14 cellular contexts compared by ENCODE assay signal in the genomic region with DNA sequence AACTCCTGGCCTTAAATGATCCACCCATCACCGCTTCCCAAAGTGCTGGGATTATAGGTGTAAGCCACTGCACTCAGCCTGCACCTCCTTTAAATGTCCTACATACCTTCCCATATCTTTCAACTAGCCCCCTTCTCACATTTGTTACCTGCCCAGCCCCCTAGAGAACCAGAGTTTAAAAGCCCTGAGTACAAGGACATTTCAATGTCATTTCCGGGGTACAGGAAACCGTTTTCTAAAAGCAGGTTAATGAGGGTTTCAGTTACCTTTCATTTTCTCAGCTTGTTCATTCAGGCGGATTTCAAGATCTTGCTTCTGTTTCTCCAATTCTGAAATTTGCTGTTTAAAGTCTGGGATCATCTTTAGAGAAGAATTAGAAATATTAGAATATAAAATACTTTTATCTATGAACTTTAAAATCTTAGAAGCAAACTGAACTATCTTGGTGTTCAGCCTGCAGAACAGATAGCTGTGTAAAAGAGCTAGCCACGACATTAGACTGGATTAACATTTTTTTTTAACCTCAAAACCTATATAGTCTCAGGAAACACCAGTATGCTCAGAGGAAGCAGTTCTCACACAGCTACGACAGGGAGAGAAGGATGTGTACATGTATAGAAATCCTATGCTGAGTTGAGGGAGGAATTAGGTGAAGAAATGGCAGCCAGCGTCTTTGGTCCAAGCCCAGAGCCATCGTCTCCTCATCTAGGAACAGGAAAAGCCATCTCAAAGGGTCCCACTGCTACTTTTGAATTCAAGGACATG. TPM values are rescaled to one million over a fixed set of nuclear protein-coding genes. Genes with fewer than 3 reads are reported as not detected.
DNase-seq lines count a peak whose midpoint lies in the region; ATAC-seq and TF ChIP-seq lines count a peak whose summit lies in the region.
"Had no signal": no experiment of that assay in that cellular context is flagged by ENCODE, and none has a peak within 500 bp of the region (broad histone marks: within the 10 kb centered on the region; RNA-seq: fewer than 3 reads in every experiment).

No MANE protein-coding gene starts in this region.

- peak overlapping the region; percentile 55 for H2AFZ ChIP-seq in SU-DHL-6 (ENCODE audit: low read depth, low read length, severe bottlenecking)

- peak overlapping the region; percentile 67 for H3K4me3 Mint-ChIP-seq in activated CD4-positive, alpha-beta T cell treated with anti-CD3 and anti-CD28 coated beads for 36 hours
- peak overlapping the region; percentile 76 for H3K4me3 Mint-ChIP-seq in natural killer cell treated with Interleukin-12 subunit alpha and Interleukin-12 subunit beta and Interleukin-15 and Interleukin-18, amount 100 ng/mL, for 72 hours

- peak overlapping the region; percentile 86 for H3K27ac Mint-ChIP-seq in activated CD4-positive, alpha-beta T cell treated with anti-CD3 and anti-CD28 coated beads for 36 hours
- H3K27ac Mint-ChIP-seq in natural killer cell treated with Interleukin-12 subunit alpha and Interleukin-12 subunit beta and Interleukin-15 and Interleukin-18, amount 100 ng/mL, for 72 hours, result peak overlapping the region; percentile 66 to 85

- H3K9me3 Mint-ChIP-seq in activated CD4-positive, alpha-beta T cell treated with anti-CD3 and anti-CD28 coated beads for 36 hours (ENCODE audit: low read depth), result no peaks in the 10 kb centered on the region
- no peaks in the 10 kb centered on the region for H3K9me3 Mint-ChIP-seq in natural killer cell treated with Interleukin-12 subunit alpha and Interleukin-12 subunit beta and Interleukin-15 and Interleukin-18, amount 100 ng/mL, for 72 hours

- H3K27me3 ChIP-seq in SU-DHL-6 (ENCODE audit: low read length), result no peaks in the 10 kb centered on the region
- H3K27me3 ChIP-seq: tibial nerve had no signal

- H3K27me3 Mint-ChIP-seq in activated CD4-positive, alpha-beta T cell treated with anti-CD3 and anti-CD28 coated beads for 36 hours, result no peaks in the 10 kb centered on the region
- H3K27me3 Mint-ChIP-seq in natural killer cell treated with Interleukin-12 subunit alpha and Interleukin-12 subunit beta and Interleukin-15 and Interleukin-18, amount 100 ng/mL, for 72 hours, result no peaks in the 10 kb centered on the region

- POLR2A ChIA-PET in activated CD4-positive, alpha-beta T cell treated with anti-CD3 and anti-CD28 coated beads for 36 hours (lab: Charles Lee), result interaction anchor here (0.8 kb wide), 1 partner anchor 9 kb away, joined by 6 read pairs; no protein-coding TSS in a partner anchor

- intact Hi-C loops in activated CD4-positive, alpha-beta T cell treated with anti-CD3 and anti-CD28 coated beads for 36 hours (cut with DNase I, micrococcal nuclease), result no loop called here

- no peaks in the 10 kb centered on the region for H3K36me3 Mint-ChIP-seq in activated CD4-positive, alpha-beta T cell treated with anti-CD3 and anti-CD28 coated beads for 36 hours (ENCODE audit: low read depth)
- no peaks in the 10 kb centered on the region for H3K36me3 Mint-ChIP-seq in natural killer cell treated with Interleukin-12 subunit alpha and Interleukin-12 subunit beta and Interleukin-15 and Interleukin-18, amount 100 ng/mL, for 72 hours

- peaks cover 19% of the 10 kb centered on the region for H3K4me1 Mint-ChIP-seq in activated CD4-positive, alpha-beta T cell treated with anti-CD3 and anti-CD28 coated beads for 36 hours
- H3K4me1 Mint-ChIP-seq in natural killer cell treated with Interleukin-12 subunit alpha and Interleukin-12 subunit beta and Interleukin-15 and Interleukin-18, amount 100 ng/mL, for 72 hours (ENCODE audit: low read depth in 2 of 2), result peaks cover 18 to 27% of the 10 kb centered on the region in 2 donors

- H3K79me2 ChIP-seq in SU-DHL-6 (ENCODE audit: insufficient read depth, low read length), result peaks cover 12% of the 10 kb centered on the region

- no peak for TF ChIP-seq CTCF in SU-DHL-6 (IDR thresholded peaks at IDR 0.05; ENCODE audit: insufficient read depth, low read length, poor library complexity, severe bottlenecking)

- no peaks in the 10 kb centered on the region for H3K36me3 ChIP-seq in SU-DHL-6 (ENCODE audit: low read length)
- H3K36me3 ChIP-seq: tibial nerve had no signal

- H3K4me3 ChIP-seq in SU-DHL-6 (ENCODE audit: insufficient read depth, low read length, poor library complexity, severe bottlenecking), result peak overlapping the region; percentile 71

- ATAC-seq in activated CD4-positive, alpha-beta T cell treated with anti-CD3 and anti-CD28 coated beads for 36 hours, result peak; percentile 20
- peak; percentile 35 for ATAC-seq in GM21723 (IDR thresholded peaks at IDR 0.05; ENCODE audit: unreplicated experiment)
- ATAC-seq in natural killer cell treated with Interleukin-12 subunit alpha and Interleukin-12 subunit beta and Interleukin-15 and Interleukin-18, amount 100 ng/mL, for 72 hours, result peak in 1 of 2 donors; percentile 14

- CTCF ChIA-PET in activated CD4-positive, alpha-beta T cell treated with anti-CD3 and anti-CD28 coated beads for 36 hours (lab: Charles Lee), result interaction anchor here (1.5 to 3.2 kb wide), 4 partner anchors 10 to 42 kb away, joined by 4 to 11 read pairs (median 7); no protein-coding TSS in a partner anchor

- H3F3A ChIP-seq in SU-DHL-6 (ENCODE audit: insufficient read depth), result peaks cover 70% of the 10 kb centered on the region

- no peaks in the 10 kb centered on the region for H3K9me3 ChIP-seq in SU-DHL-6 (ENCODE audit: insufficient read depth, low read length)
- H3K9me3 ChIP-seq: tibial nerve had no signal

- peak overlapping the region; percentile 99 for H3K4me2 ChIP-seq in SU-DHL-6 (ENCODE audit: low read depth, low read length, poor library complexity, severe bottlenecking)

- peak overlapping the region; percentile 97 for H3K27ac ChIP-seq in SU-DHL-6 (ENCODE audit: low read depth, low read length)

- H3K9me2 ChIP-seq in SU-DHL-6 (replicated peaks; ENCODE audit: insufficient read depth, low read length), result no peaks in the 10 kb centered on the region

- in situ Hi-C loops in ACHN (cut with HindIII; ENCODE audit: low pct_ligation_motif_present, low pct_unique_long_range_greater_than_20kb, low sequenced_read_pairs), result no loop called here

- H3K9ac ChIP-seq in SU-DHL-6 (ENCODE audit: low read length), result peak overlapping the region; percentile 77

- H4K20me1 ChIP-seq in SU-DHL-6 (ENCODE audit: low read depth, low read length), result no peaks in the 10 kb centered on the region

- no peak for DNase-seq in activated CD4-positive, alpha-beta T cell treated with anti-CD3 and anti-CD28 coated beads for 36 hours
- DNase-seq in activated CD4-positive, alpha-beta T cell treated with anti-CD3 and anti-CD28 coated beads for 4 hours, result no peak
- no peak for DNase-seq in natural killer cell treated with Interleukin-12 subunit alpha and Interleukin-12 subunit beta and Interleukin-15 and Interleukin-18, amount 100 ng/mL, for 72 hours (ENCODE audit: low spot score)
- DNase-seq in AG08395 (ENCODE audit: low spot score), result no peak
- no peak for DNase-seq in ACHN
- DNase-seq in SW480 (ENCODE audit: low spot score), result no peak
- DNase-seq: activated CD4-positive, alpha-beta T cell treated with anti-CD3 and anti-CD28 coated beads, Interleukin-2, amount 50 U/mL, for 1 hour; GOT3; kidney glomerular epithelial cell; NCI-H1436; stimulated activated CD4-positive, alpha-beta T cell treated with anti-CD3 and anti-CD28 coated beads, Interleukin-4, amount 100 ng/mL, for 1 hour had no signal

RNA-seq across cellular contexts. Expression of a gene that starts 29.9 kb away (rescaled TPM):
- 10 to 100 TPM; 11.8 to 19.6 TPM for total RNA-seq in activated CD4-positive, alpha-beta T cell treated with anti-CD3 and anti-CD28 coated beads for 36 hours
- 10 to 100 TPM in 1 of 2 donors, 1 to 10 TPM in 1; 7.1 to 11.2 TPM for total RNA-seq in natural killer cell treated with Interleukin-12 subunit alpha and Interleukin-12 subunit beta and Interleukin-15 and Interleukin-18, amount 100 ng/mL, for 72 hours
